ENCODE assay signal across 1 cellular context in the genomic region with DNA sequence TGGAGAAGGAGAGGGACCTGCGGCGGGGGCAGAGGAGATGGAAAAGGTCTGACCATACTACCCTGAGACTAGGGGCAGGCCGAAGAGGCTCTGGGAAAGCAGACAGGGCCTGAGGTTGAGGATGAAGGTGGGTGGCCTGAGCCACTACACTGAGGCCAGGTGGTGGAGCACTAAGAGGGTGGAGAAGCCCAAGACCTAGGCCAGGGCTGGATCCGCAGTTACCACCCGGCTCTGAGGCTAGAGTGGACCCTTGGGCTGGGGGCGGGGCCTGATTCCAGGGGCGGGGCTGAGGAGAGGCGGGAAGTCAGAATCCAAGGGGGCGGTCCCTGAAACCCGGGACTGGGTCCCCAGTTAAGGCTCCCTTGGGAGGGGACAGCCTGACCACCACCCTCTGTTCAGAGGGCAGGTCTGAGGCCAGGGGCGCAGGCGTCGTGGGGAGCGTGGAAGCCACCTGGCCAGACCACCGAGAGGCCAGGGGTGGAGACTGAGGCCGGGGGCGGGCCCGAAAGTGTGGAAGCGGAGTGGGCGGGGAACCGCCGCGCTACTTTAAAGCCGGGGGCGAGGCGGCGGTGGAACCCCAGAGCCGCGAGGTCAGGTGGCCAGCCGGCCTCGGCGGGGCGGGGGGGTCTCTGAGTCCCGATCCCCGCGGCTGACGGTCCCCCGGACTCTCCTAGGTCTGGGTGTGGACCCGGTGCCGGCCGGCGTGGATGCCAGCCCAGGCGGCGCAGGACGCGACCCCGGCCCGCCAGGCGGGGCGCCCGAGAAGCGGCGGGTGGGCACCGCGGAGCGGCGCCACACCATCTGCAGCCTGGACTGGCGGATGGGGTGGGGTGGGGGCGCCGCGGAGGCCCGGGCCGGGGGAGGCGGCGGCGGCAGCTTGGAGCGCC.
A peak's percentile ranks its signal among the peaks of the same experiment; 100 is the strongest.
TF ChIP-seq lines count a peak whose summit lies in the region.

No MANE protein-coding gene starts in this region.

TF ChIP-seq in HepG2, 621 proteins besides CTCF, POLR2A, EP300 and RAD21 (continued from another document and continues in another):
- TF ChIP-seq, protein P1, sequence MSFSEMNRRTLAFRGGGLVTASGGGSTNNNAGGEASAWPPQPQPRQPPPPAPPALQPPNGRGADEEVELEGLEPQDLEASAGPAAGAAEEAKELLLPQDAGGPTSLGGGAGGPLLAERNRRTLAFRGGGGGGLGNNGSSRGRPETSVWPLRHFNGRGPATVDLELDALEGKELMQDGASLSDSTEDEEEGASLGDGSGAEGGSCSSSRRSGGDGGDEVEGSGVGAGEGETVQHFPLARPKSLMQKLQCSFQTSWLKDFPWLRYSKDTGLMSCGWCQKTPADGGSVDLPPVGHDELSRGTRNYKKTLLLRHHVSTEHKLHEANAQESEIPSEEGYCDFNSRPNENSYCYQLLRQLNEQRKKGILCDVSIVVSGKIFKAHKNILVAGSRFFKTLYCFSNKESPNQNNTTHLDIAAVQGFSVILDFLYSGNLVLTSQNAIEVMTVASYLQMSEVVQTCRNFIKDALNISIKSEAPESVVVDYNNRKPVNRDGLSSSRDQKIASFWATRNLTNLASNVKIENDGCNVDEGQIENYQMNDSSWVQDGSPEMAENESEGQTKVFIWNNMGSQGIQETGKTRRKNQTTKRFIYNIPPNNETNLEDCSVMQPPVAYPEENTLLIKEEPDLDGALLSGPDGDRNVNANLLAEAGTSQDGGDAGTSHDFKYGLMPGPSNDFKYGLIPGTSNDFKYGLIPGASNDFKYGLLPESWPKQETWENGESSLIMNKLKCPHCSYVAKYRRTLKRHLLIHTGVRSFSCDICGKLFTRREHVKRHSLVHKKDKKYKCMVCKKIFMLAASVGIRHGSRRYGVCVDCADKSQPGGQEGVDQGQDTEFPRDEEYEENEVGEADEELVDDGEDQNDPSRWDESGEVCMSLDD (CRISPR knock-in tag; IDR thresholded peaks at IDR 0.05; ENCODE audit: borderline replicate concordance), result no peak
- TF ChIP-seq PHF8 (CRISPR knock-in tag; IDR thresholded peaks at IDR 0.05) (no peak), ZNF558 (CRISPR knock-in tag; IDR thresholded peaks at IDR 0.05; ENCODE audit: borderline replicate concordance) (no peak), HMG20B (CRISPR knock-in tag; conservative IDR thresholded peaks at IDR 0.05) (0 out of 2 replicates have a peak, but pooled peaks have one; percentile 19), REXO4 (CRISPR knock-in tag; IDR thresholded peaks at IDR 0.05; ENCODE audit: borderline replicate concordance) (no peak), GATA4 (IDR thresholded peaks at IDR 0.05; ENCODE audit: borderline replicate concordance, low read depth) (no peak), TAF15 (IDR thresholded peaks at IDR 0.05; ENCODE audit: low read depth, low read length, poor library complexity, severe bottlenecking) (no peak), RELA (CRISPR knock-in tag; IDR thresholded peaks at IDR 0.05) (no peak), ZNF644 (CRISPR knock-in tag; IDR thresholded peaks at IDR 0.05; ENCODE audit: low read depth) (no peak), GABPA (IDR thresholded peaks at IDR 0.05; ENCODE audit: low read depth, low read length) (no peak), GABPA (CRISPR knock-in tag; IDR thresholded peaks at IDR 0.05; ENCODE audit: low read depth) (no peak), AGO1 (IDR thresholded peaks at IDR 0.05; ENCODE audit: low read depth, low read length, poor library complexity, severe bottlenecking) (peak; percentile 10), ZNF44 (CRISPR knock-in tag; IDR thresholded peaks at IDR 0.05) (no peak), EHMT2 (IDR thresholded peaks at IDR 0.05; ENCODE audit: borderline replicate concordance, low read depth, low read length) (no peak), KDM6A (CRISPR knock-in tag; IDR thresholded peaks at IDR 0.05; ENCODE audit: low read depth) (no peak), NPAS2 (CRISPR knock-in tag; IDR thresholded peaks at IDR 0.05; ENCODE audit: borderline replicate concordance) (no peak), HNRNPK (IDR thresholded peaks at IDR 0.05; ENCODE audit: low read depth, low read length, poor library complexity, severe bottlenecking) (no peak), HNRNPUL1 (IDR thresholded peaks at IDR 0.05; ENCODE audit: low read depth, low read length) (no peak), JUND (CRISPR knock-in tag; IDR thresholded peaks at IDR 0.05) (no peak), KAT7 (CRISPR knock-in tag; IDR thresholded peaks at IDR 0.05; ENCODE audit: borderline replicate concordance) (no peak), ZNF550 (CRISPR knock-in tag; IDR thresholded peaks at IDR 0.05; ENCODE audit: borderline replicate concordance) (no peak), ZNF709 (CRISPR knock-in tag; IDR thresholded peaks at IDR 0.05) (no peak), ZMAT3 (CRISPR knock-in tag; conservative IDR thresholded peaks at IDR 0.05) (0 out of 2 replicates have a peak, but pooled peaks have one; percentile 41), RBFOX2 (IDR thresholded peaks at IDR 0.05; ENCODE audit: low read depth, low read length) (peak; percentile 40; the same call in 1 of the 2 replicates), FOXJ3 (CRISPR knock-in tag; IDR thresholded peaks at IDR 0.05; ENCODE audit: borderline replicate concordance) (no peak), ZSCAN29 (CRISPR knock-in tag; conservative IDR thresholded peaks at IDR 0.05) (no peak), ZNF605 (CRISPR knock-in tag; IDR thresholded peaks at IDR 0.05) (no peak), MIER2 (CRISPR knock-in tag; IDR thresholded peaks at IDR 0.05) (no peak)
- TF ChIP-seq, protein P2, sequence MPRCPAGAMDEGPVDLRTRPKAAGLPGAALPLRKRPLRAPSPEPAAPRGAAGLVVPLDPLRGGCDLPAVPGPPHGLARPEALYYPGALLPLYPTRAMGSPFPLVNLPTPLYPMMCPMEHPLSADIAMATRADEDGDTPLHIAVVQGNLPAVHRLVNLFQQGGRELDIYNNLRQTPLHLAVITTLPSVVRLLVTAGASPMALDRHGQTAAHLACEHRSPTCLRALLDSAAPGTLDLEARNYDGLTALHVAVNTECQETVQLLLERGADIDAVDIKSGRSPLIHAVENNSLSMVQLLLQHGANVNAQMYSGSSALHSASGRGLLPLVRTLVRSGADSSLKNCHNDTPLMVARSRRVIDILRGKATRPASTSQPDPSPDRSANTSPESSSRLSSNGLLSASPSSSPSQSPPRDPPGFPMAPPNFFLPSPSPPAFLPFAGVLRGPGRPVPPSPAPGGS (CRISPR knock-in tag; IDR thresholded peaks at IDR 0.05), result 0 out of 2 replicates have a peak, but pooled peaks have one; percentile 23
- TF ChIP-seq, protein P3, sequence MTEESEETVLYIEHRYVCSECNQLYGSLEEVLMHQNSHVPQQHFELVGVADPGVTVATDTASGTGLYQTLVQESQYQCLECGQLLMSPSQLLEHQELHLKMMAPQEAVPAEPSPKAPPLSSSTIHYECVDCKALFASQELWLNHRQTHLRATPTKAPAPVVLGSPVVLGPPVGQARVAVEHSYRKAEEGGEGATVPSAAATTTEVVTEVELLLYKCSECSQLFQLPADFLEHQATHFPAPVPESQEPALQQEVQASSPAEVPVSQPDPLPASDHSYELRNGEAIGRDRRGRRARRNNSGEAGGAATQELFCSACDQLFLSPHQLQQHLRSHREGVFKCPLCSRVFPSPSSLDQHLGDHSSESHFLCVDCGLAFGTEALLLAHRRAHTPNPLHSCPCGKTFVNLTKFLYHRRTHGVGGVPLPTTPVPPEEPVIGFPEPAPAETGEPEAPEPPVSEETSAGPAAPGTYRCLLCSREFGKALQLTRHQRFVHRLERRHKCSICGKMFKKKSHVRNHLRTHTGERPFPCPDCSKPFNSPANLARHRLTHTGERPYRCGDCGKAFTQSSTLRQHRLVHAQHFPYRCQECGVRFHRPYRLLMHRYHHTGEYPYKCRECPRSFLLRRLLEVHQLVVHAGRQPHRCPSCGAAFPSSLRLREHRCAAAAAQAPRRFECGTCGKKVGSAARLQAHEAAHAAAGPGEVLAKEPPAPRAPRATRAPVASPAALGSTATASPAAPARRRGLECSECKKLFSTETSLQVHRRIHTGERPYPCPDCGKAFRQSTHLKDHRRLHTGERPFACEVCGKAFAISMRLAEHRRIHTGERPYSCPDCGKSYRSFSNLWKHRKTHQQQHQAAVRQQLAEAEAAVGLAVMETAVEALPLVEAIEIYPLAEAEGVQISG (CRISPR knock-in tag; IDR thresholded peaks at IDR 0.05), result peak; percentile 89
- TF ChIP-seq, protein P4, sequence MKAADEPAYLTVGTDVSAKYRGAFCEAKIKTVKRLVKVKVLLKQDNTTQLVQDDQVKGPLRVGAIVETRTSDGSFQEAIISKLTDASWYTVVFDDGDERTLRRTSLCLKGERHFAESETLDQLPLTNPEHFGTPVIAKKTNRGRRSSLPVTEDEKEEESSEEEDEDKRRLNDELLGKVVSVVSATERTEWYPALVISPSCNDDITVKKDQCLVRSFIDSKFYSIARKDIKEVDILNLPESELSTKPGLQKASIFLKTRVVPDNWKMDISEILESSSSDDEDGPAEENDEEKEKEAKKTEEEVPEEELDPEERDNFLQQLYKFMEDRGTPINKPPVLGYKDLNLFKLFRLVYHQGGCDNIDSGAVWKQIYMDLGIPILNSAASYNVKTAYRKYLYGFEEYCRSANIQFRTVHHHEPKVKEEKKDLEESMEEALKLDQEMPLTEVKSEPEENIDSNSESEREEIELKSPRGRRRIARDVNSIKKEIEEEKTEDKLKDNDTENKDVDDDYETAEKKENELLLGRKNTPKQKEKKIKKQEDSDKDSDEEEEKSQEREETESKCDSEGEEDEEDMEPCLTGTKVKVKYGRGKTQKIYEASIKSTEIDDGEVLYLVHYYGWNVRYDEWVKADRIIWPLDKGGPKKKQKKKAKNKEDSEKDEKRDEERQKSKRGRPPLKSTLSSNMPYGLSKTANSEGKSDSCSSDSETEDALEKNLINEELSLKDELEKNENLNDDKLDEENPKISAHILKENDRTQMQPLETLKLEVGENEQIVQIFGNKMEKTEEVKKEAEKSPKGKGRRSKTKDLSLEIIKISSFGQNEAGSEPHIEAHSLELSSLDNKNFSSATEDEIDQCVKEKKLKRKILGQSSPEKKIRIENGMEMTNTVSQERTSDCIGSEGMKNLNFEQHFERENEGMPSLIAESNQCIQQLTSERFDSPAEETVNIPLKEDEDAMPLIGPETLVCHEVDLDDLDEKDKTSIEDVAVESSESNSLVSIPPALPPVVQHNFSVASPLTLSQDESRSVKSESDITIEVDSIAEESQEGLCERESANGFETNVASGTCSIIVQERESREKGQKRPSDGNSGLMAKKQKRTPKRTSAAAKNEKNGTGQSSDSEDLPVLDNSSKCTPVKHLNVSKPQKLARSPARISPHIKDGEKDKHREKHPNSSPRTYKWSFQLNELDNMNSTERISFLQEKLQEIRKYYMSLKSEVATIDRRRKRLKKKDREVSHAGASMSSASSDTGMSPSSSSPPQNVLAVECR (CRISPR knock-in tag; IDR thresholded peaks at IDR 0.05; ENCODE audit: borderline replicate concordance), result peak; percentile 38; the same call in 1 of the 2 replicates
- TF ChIP-seq, protein P5, sequence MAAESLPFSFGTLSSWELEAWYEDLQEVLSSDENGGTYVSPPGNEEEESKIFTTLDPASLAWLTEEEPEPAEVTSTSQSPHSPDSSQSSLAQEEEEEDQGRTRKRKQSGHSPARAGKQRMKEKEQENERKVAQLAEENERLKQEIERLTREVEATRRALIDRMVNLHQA (CRISPR knock-in tag; IDR thresholded peaks at IDR 0.05), result no peak
- TF ChIP-seq, protein P6, sequence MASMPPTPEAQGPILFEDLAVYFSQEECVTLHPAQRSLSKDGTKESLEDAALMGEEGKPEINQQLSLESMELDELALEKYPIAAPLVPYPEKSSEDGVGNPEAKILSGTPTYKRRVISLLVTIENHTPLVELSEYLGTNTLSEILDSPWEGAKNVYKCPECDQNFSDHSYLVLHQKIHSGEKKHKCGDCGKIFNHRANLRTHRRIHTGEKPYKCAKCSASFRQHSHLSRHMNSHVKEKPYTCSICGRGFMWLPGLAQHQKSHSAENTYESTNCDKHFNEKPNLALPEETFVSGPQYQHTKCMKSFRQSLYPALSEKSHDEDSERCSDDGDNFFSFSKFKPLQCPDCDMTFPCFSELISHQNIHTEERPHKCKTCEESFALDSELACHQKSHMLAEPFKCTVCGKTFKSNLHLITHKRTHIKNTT (CRISPR knock-in tag; IDR thresholded peaks at IDR 0.05), result no peak
- TF ChIP-seq, protein P7, sequence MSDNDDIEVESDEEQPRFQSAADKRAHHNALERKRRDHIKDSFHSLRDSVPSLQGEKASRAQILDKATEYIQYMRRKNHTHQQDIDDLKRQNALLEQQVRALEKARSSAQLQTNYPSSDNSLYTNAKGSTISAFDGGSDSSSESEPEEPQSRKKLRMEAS (IDR thresholded peaks at IDR 0.05), result peak; percentile 32; the same call in 1 of the 2 replicates
- TF ChIP-seq, protein P8, sequence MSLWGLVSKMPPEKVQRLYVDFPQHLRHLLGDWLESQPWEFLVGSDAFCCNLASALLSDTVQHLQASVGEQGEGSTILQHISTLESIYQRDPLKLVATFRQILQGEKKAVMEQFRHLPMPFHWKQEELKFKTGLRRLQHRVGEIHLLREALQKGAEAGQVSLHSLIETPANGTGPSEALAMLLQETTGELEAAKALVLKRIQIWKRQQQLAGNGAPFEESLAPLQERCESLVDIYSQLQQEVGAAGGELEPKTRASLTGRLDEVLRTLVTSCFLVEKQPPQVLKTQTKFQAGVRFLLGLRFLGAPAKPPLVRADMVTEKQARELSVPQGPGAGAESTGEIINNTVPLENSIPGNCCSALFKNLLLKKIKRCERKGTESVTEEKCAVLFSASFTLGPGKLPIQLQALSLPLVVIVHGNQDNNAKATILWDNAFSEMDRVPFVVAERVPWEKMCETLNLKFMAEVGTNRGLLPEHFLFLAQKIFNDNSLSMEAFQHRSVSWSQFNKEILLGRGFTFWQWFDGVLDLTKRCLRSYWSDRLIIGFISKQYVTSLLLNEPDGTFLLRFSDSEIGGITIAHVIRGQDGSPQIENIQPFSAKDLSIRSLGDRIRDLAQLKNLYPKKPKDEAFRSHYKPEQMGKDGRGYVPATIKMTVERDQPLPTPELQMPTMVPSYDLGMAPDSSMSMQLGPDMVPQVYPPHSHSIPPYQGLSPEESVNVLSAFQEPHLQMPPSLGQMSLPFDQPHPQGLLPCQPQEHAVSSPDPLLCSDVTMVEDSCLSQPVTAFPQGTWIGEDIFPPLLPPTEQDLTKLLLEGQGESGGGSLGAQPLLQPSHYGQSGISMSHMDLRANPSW (CRISPR knock-in tag; IDR thresholded peaks at IDR 0.05; ENCODE audit: borderline replicate concordance), result no peak
- TF ChIP-seq, protein P9, sequence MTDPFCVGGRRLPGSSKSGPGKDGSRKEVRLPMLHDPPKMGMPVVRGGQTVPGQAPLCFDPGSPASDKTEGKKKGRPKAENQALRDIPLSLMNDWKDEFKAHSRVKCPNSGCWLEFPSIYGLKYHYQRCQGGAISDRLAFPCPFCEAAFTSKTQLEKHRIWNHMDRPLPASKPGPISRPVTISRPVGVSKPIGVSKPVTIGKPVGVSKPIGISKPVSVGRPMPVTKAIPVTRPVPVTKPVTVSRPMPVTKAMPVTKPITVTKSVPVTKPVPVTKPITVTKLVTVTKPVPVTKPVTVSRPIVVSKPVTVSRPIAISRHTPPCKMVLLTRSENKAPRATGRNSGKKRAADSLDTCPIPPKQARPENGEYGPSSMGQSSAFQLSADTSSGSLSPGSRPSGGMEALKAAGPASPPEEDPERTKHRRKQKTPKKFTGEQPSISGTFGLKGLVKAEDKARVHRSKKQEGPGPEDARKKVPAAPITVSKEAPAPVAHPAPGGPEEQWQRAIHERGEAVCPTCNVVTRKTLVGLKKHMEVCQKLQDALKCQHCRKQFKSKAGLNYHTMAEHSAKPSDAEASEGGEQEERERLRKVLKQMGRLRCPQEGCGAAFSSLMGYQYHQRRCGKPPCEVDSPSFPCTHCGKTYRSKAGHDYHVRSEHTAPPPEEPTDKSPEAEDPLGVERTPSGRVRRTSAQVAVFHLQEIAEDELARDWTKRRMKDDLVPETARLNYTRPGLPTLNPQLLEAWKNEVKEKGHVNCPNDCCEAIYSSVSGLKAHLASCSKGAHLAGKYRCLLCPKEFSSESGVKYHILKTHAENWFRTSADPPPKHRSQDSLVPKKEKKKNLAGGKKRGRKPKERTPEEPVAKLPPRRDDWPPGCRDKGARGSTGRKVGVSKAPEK (CRISPR knock-in tag; IDR thresholded peaks at IDR 0.05; ENCODE audit: borderline replicate concordance), result no peak
